ENCODE assay signal across 25 cellular contexts in the genomic region with DNA sequence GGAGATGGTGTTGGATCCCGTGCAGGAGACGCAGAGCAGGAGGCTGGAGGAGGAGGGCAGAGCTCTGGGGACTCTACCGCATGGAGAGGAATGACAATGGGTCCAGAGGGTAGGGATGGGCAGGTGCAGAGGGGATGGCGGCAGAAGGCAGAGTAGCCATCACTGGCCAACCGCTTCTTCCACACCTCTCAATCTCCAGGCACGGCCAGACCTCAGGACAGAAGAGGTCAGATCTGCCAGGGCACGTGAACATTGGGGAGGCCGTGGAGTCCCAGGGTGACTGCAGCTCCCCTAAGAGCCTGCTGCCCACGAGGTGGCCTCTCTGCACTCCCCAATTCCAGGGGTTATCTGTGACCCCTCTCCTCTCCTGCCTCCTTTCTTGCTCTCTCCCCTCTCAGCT.
"Had no signal": no experiment of that assay in that cellular context is flagged by ENCODE, and none has a peak within 500 bp of the region (broad histone marks: within the 10 kb centered on the region; RNA-seq: fewer than 3 reads in every experiment).

No MANE protein-coding gene starts in this region.

- H3K36me3 Mint-ChIP-seq: naive thymus-derived CD4-positive, alpha-beta T cell; stimulated activated memory B cell treated with anti-CD40 and anti-IgM and Interleukin-4, amounts not matched to agents 10 μg/mL and 1 μg/mL and 100 μg/mL, for 72 hours had no signal

- H3K4me3 ChIP-seq: esophagus muscularis mucosa, gastroesophageal sphincter, heart right ventricle, left lung, pancreas, thoracic aorta, tibial nerve, upper lobe of left lung, vagina had no signal

- H3K9me3 Mint-ChIP-seq: dendritic cell treated with granulocyte-macrophage colony-stimulating factor and Interleukin-4, amounts not matched to agents 40 ng/mL and 50 ng/mL, for 4 days; endodermal cell; naive thymus-derived CD4-positive, alpha-beta T cell; stimulated activated memory B cell treated with anti-CD40 and anti-IgM and Interleukin-4, amounts not matched to agents 10 μg/mL and 1 μg/mL and 100 μg/mL, for 72 hours had no signal

- H3K27me3 ChIP-seq: gastroesophageal sphincter, pancreas, tibial nerve, upper lobe of left lung, vagina had no signal

- H3K27ac Mint-ChIP-seq: dendritic cell treated with granulocyte-macrophage colony-stimulating factor and Interleukin-4, amounts not matched to agents 40 ng/mL and 50 ng/mL, for 4 days; endodermal cell; naive thymus-derived CD4-positive, alpha-beta T cell; progenitor cell of endocrine pancreas; stimulated activated memory B cell treated with anti-CD40 and anti-IgM and Interleukin-4, amounts not matched to agents 10 μg/mL and 1 μg/mL and 100 μg/mL, for 72 hours had no signal

- H3K9me3 ChIP-seq: esophagus muscularis mucosa, gastroesophageal sphincter, heart right ventricle, left lung, neutrophil, pancreas, thoracic aorta, tibial nerve, upper lobe of left lung, vagina had no signal

- DNase-seq: effector CD8-positive, alpha-beta T cell; endodermal cell; foreskin keratinocyte; heart right ventricle; hippocampal formation; left cardiac atrium; left lung; mesenchymal stem cell; midbrain; naive thymus-derived CD4-positive, alpha-beta T cell; stimulated activated CD4-positive, alpha-beta T cell treated with anti-CD3 and anti-CD28 coated beads, Interleukin-4, amount 100 ng/mL, for 4 hours; stimulated activated naive CD8-positive, alpha-beta T cell treated with anti-CD3 and anti-CD28 coated beads, Interleukin-15, Interleukin-2, amounts not matched to agents 100 U/mL and 50 U/mL, for 24 hours; substantia nigra had no signal

- ATAC-seq: foreskin keratinocyte; gastroesophageal sphincter; heart right ventricle; left cardiac atrium; left lung; naive thymus-derived CD4-positive, alpha-beta T cell; pancreas; sciatic nerve; stimulated activated memory B cell treated with anti-CD40 and anti-IgM and Interleukin-4, amounts not matched to agents 10 μg/mL and 1 μg/mL and 100 μg/mL, for 72 hours; stimulated activated naive CD8-positive, alpha-beta T cell treated with anti-CD3 and anti-CD28 coated beads, Interleukin-15, Interleukin-2, amounts not matched to agents 100 U/mL and 50 U/mL, for 24 hours had no signal

- H3K36me3 ChIP-seq: esophagus muscularis mucosa, gastroesophageal sphincter, heart right ventricle, left lung, neutrophil, pancreas, thoracic aorta, tibial nerve, upper lobe of left lung, vagina had no signal

- H3K4me1 Mint-ChIP-seq: endodermal cell; naive thymus-derived CD4-positive, alpha-beta T cell; stimulated activated memory B cell treated with anti-CD40 and anti-IgM and Interleukin-4, amounts not matched to agents 10 μg/mL and 1 μg/mL and 100 μg/mL, for 72 hours had no signal

- H3K4me1 ChIP-seq: foreskin keratinocyte, heart right ventricle, left lung, pancreas, upper lobe of left lung, vagina had no signal

- H3K4me3 Mint-ChIP-seq: dendritic cell treated with granulocyte-macrophage colony-stimulating factor and Interleukin-4, amounts not matched to agents 40 ng/mL and 50 ng/mL, for 4 days; endodermal cell; naive thymus-derived CD4-positive, alpha-beta T cell; stimulated activated memory B cell treated with anti-CD40 and anti-IgM and Interleukin-4, amounts not matched to agents 10 μg/mL and 1 μg/mL and 100 μg/mL, for 72 hours had no signal

- H3K27ac ChIP-seq: esophagus muscularis mucosa, foreskin keratinocyte, gastroesophageal sphincter, heart right ventricle, left lung, neutrophil, pancreas, thoracic aorta, tibial nerve, upper lobe of left lung, vagina had no signal
